1 cellular context compared by ENCODE assay signal in genomic region chr2:27943138-27943537, GRCh38.
TF ChIP-seq lines count a peak whose summit lies in the region.

No MANE protein-coding gene starts in this region.

TF ChIP-seq in IMR-90, 13 proteins besides CTCF, POLR2A, EP300 and RAD21 (continued from another document):
- TF ChIP-seq USF2 (IDR thresholded peaks at IDR 0.05; ENCODE audit: low read depth, low read length) = no peak
- TF ChIP-seq MAZ (IDR thresholded peaks at IDR 0.05; ENCODE audit: borderline replicate concordance, low read depth, low read length) = no peak
